15 cellular contexts compared by ENCODE assay signal in the genomic region with DNA sequence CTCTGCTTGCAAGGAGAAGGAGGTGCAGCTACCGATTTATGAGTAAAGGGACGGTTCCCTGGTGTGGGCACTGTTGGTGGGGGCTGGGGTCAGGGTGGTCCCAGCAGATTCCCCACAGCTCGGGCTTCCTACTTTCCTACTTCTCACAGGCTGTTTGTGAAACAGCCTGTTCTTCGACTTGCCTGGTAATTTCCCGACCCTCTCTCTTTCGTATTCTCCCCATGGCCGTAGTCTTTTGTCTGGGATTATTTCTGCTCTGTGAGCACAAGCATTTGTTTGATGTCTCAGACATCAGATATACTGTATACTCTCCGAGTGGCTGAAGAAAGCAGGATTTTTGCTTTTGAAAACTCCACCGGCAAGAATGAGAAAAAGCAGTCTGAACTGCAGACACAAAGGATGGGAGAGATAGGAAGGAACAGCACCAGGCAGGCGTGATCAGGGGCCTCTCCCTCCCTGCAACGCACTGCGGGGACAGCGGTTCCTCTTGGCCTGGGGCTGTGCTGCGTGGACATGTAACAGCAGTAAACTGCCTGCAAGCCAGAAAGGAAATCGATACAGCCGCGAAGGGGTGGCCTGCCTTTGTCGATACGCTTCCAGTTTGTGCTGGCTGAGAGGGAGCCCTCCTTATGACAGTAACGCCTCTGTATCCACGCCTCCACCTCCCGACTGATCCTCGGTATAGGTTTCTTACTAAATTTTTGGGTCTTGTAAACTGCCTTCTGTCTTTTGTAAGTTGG.
DNase-seq lines count a peak whose midpoint lies in the region; ATAC-seq and TF ChIP-seq lines count a peak whose summit lies in the region.
"Had no signal": no experiment of that assay in that cellular context is flagged by ENCODE, and none has a peak within 500 bp of the region (broad histone marks: within the 10 kb centered on the region; RNA-seq: fewer than 3 reads in every experiment).

No MANE protein-coding gene starts in this region.

- no peak overlapping the region for H2AFZ ChIP-seq in GM23248
- H2AFZ ChIP-seq in PC-9, result no peak overlapping the region

- no peak for TF ChIP-seq POLR2A in prostate gland (IDR thresholded peaks at IDR 0.05)

- no peaks in the 10 kb centered on the region for H3K36me3 ChIP-seq in BLaER1 treated with 17β-estradiol and CSF1 and Interleukin-3, amounts not matched to agents 10 nM and 100 nM
- H3K36me3 ChIP-seq in GM23248 (ENCODE audit: low read depth), result no peaks in the 10 kb centered on the region
- H3K36me3 ChIP-seq in prostate gland, result no peaks in the 10 kb centered on the region
- H3K36me3 ChIP-seq in PC-9 (ENCODE audit: low read depth), result no peaks in the 10 kb centered on the region
- H3K36me3 ChIP-seq: adrenal gland had no signal

- TF ChIP-seq CTCF in nephron progenitor cell (IDR thresholded peaks at IDR 0.05) (no peak), prostate gland (IDR thresholded peaks at IDR 0.05) (no peak), PC-9 (conservative IDR thresholded peaks at IDR 0.05) (no peak)

- H3K9ac ChIP-seq in BLaER1 treated with 17β-estradiol and CSF1 and Interleukin-3, amounts not matched to agents 10 nM and 100 nM, result no peak overlapping the region
- H3K9ac ChIP-seq in GM23248, result no peak overlapping the region

- H3K9me3 Mint-ChIP-seq in nephron progenitor cell, result peaks cover 15% of the 10 kb centered on the region

- no peak overlapping the region for H3K4me3 ChIP-seq in BLaER1 treated with 17β-estradiol and CSF1 and Interleukin-3, amounts not matched to agents 10 nM and 100 nM
- H3K4me3 ChIP-seq in GM23248 (no peak overlapping the region), prostate gland (peak overlapping the region in 1 of 2 donors; percentile 8), PC-9 (no peak overlapping the region)

- peaks cover 6% of the 10 kb centered on the region for H3K36me3 Mint-ChIP-seq in nephron progenitor cell (ENCODE audit: low read depth)

- BruUV-seq in PC-9 (replicated peaks; lab: Mats Ljungman, UMichigan), result no TSS peak

- no peak overlapping the region for H3K27ac Mint-ChIP-seq in nephron progenitor cell
- H3K27ac Mint-ChIP-seq: naive B cell had no signal

- peaks cover 0 to 8% (median 0%) of the 10 kb centered on the region in 11 experiments; a peak in 2 of 22 replicates for H3K27me3 ChIP-seq in BLaER1 treated with 17β-estradiol and CSF1 and Interleukin-3, amounts not matched to agents 10 nM and 100 nM
- H3K27me3 ChIP-seq in GM23248 (replicated peaks; ENCODE audit: insufficient read depth) (peaks cover 4% of the 10 kb centered on the region; the same call in 1 of the 2 replicates), prostate gland (replicated peaks; ENCODE audit: insufficient read depth) (peaks cover 10% of the 10 kb centered on the region), PC-9 (ENCODE audit: insufficient read depth, low read depth) (peaks cover 58% of the 10 kb centered on the region)
- H3K27me3 ChIP-seq: adrenal gland had no signal

- H3K4me3 Mint-ChIP-seq in nephron progenitor cell, result no peak overlapping the region
- H3K4me3 Mint-ChIP-seq: naive B cell had no signal

- H4K20me1 ChIP-seq in BLaER1 treated with 17β-estradiol and CSF1 and Interleukin-3, amounts not matched to agents 10 nM and 100 nM, result no peaks in the 10 kb centered on the region
- H4K20me1 ChIP-seq in GM23248 (ENCODE audit: insufficient read depth) (no peaks in the 10 kb centered on the region), PC-9 (ENCODE audit: insufficient read depth) (no peaks in the 10 kb centered on the region; the same call in 1 of the 2 replicates)

- peaks cover 6 to 25% (median 9%) of the 10 kb centered on the region in 11 experiments; a peak in 19 of 22 replicates for H3K9me3 ChIP-seq in BLaER1 treated with 17β-estradiol and CSF1 and Interleukin-3, amounts not matched to agents 10 nM and 100 nM (replicated peaks in 1 of 11)
- no peaks in the 10 kb centered on the region for H3K9me3 ChIP-seq in GM23248 (ENCODE audit: low read depth)
- H3K9me3 ChIP-seq in prostate gland, result no peaks in the 10 kb centered on the region
- H3K9me3 ChIP-seq in PC-9 (ENCODE audit: insufficient read depth, low read depth), result no peaks in the 10 kb centered on the region
- H3K9me3 ChIP-seq: adrenal gland had no signal

- peaks cover 0 to 56% (median 24%) of the 10 kb centered on the region in 10 experiments; a peak in 14 of 20 replicates for H3K4me1 ChIP-seq in BLaER1 treated with 17β-estradiol and CSF1 and Interleukin-3, amounts not matched to agents 10 nM and 100 nM
- H3K4me1 ChIP-seq in GM23248 (ENCODE audit: insufficient read depth) (peaks cover 10% of the 10 kb centered on the region; the same call in 1 of the 2 replicates), prostate gland (replicated peaks) (peaks cover 4% of the 10 kb centered on the region), PC-9 (replicated peaks; ENCODE audit: insufficient read depth) (no peaks in the 10 kb centered on the region)
- H3K4me1 ChIP-seq: adrenal gland had no signal

- H3K27me3 Mint-ChIP-seq in nephron progenitor cell (ENCODE audit: low read depth, poor library complexity), result peaks cover 15% of the 10 kb centered on the region

- no peak for ATAC-seq in GM19455 (IDR thresholded peaks at IDR 0.05; ENCODE audit: unreplicated experiment)
- ATAC-seq: left lobe of liver, SK-N-SH treated with all-trans-retinoic acid at 6 μM for 48 hours had no signal

- H3K9me2 ChIP-seq in GM23248 (ENCODE audit: insufficient read depth), result no peaks in the 10 kb centered on the region
- H3K9me2 ChIP-seq in PC-9 (ENCODE audit: insufficient read depth), result no peaks in the 10 kb centered on the region

- DNase-seq in NCI-H146 treated with DMSO at 0.1 percent for 48 hours (lab: John Stamatoyannopoulos, UW; ENCODE audit: unreplicated experiment) (peak; percentile 31), ecto neural progenitor cell (ENCODE audit: low spot score) (peak; percentile 49), nephron progenitor cell (peak; percentile 31), GM23248 (no peak), prostate gland (ENCODE audit: low spot score) (no peak), PC-9 (no peak)
- DNase-seq: activated CD4-positive, alpha-beta T cell treated with anti-CD3 and anti-CD28 coated beads, Interleukin-2, amount 50 U/mL, for 48 hours; adrenal gland; naive B cell; stimulated activated CD4-positive, alpha-beta T cell treated with anti-CD3 and anti-CD28 coated beads, Interleukin-1b, Interleukin-23, amount 100 ng/mL, for 48 hours had no signal

- H3K4me1 Mint-ChIP-seq in nephron progenitor cell, result peaks cover 18% of the 10 kb centered on the region
- H3K4me1 Mint-ChIP-seq: naive B cell had no signal

- 83 to 88% methylated on average over 23 of the region's 23 CpGs for WGBS in GM23248 (ENCODE audit: low coverage in 1 of 2, low lambda C conversion rate in 2 of 2, missing lambda C conversion rate in 2 of 2), 2 experiments
- 32% methylated on average over 23 of the region's 23 CpGs for WGBS in prostate gland

- POLR2A ChIA-PET in PC-9 (lab: Charles Lee; ENCODE audit: unreplicated experiment), result no interaction called here

- intact Hi-C loops in prostate gland (cut with DNase I), result no loop called here
- intact Hi-C loops in PC-9 (cut with micrococcal nuclease; ENCODE audit: unreplicated experiment), result no loop called here

- no peaks in the 10 kb centered on the region for H3F3A ChIP-seq in GM23248 (ENCODE audit: insufficient read depth)
- H3F3A ChIP-seq in PC-9 (ENCODE audit: insufficient read depth, low read depth), result no peaks in the 10 kb centered on the region

- H3K79me2 ChIP-seq in GM23248 (ENCODE audit: insufficient read depth) (no peaks in the 10 kb centered on the region), PC-9 (ENCODE audit: low read depth) (no peaks in the 10 kb centered on the region)

- H3K27ac ChIP-seq in BLaER1 treated with 17β-estradiol and CSF1 and Interleukin-3, amounts not matched to agents 10 nM and 100 nM, result 0 out of 22 replicates have a peak overlapping the region, but pooled peaks of 2 of the 11 experiments have one; percentile 16 to 95
- no peak overlapping the region for H3K27ac ChIP-seq in GM23248
- H3K27ac ChIP-seq in prostate gland, result no peak overlapping the region
- no peak overlapping the region for H3K27ac ChIP-seq in PC-9
- H3K27ac ChIP-seq: adrenal gland, epithelial cell of prostate had no signal

- peak overlapping the region in 6 of 11 experiments; percentile 7 to 53 (median 40); a peak in 10 of 22 replicates for H3K4me2 ChIP-seq in BLaER1 treated with 17β-estradiol and CSF1 and Interleukin-3, amounts not matched to agents 10 nM and 100 nM
- no peak overlapping the region for H3K4me2 ChIP-seq in GM23248 (ENCODE audit: unreplicated experiment)
- H3K4me2 ChIP-seq in PC-9, result no peak overlapping the region

- CTCF ChIA-PET in PC-9 (lab: Charles Lee), result no interaction called here

- in situ Hi-C loops in GM23248 (cut with MboI), result no loop called here

Comparison
In these comparisons a context has a peak if more than half of its experiments do, and no peak if none do; other contexts are left out.
1. H3K4me2 ChIP-seq: peak in BLaER1 treated with 17β-estradiol and CSF1 and Interleukin-3, amounts not matched to agents 10 nM and 100 nM (6 of 11); none in GM23248 (single experiment) and PC-9 (single experiment).
2. DNase-seq: peak in NCI-H146 treated with DMSO at 0.1 percent for 48 hours (single experiment), ecto neural progenitor cell (single experiment) and nephron progenitor cell (single experiment); none in GM23248 (single experiment), prostate gland (single experiment) and PC-9 (0 of 2).